In the genomic region with DNA sequence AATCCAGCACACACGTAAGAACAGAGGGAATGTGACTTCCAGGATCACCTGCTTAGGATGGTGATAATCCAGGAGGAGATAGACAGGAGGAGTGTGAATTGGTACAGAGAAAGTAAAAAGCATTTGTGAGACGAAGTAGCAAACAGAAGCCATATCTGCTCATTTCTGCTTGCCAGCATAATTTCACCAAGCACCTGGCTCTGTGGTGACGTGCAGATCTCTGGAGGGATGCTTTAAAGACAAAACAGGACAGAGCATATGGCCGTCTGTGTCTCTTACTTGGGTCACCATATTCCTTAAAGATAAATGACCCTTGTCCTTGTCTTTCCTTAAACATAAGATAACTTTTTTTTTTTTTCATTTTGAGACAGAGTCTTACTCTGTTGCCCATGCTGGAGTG, we compare ENCODE assay signal across 20 cellular contexts.
"Had no signal": no experiment of that assay in that cellular context is flagged by ENCODE, and none has a peak within 500 bp of the region (broad histone marks: within the 10 kb centered on the region; RNA-seq: fewer than 3 reads in every experiment).

No MANE protein-coding gene starts in this region.

- DNase-seq: activated B cell treated with CpG ODN at 0.5 μM for 24 hours; activated CD4-positive, alpha-beta T cell treated with anti-CD3 and anti-CD28 coated beads for 36 hours; activated CD4-positive, alpha-beta T cell treated with anti-CD3 and anti-CD28 coated beads, Interleukin-2, amount 50 U/mL, for 4 hours; activated CD8-positive, alpha-beta memory T cell treated with anti-CD3 and anti-CD28 coated beads for 24 hours; activated CD8-positive, alpha-beta memory T cell treated with anti-CD3 and anti-CD28 coated beads, Interleukin-2, amount 50 U/mL, for 48 hours; activated naive CD4-positive, alpha-beta T cell; activated T-cell treated with anti-CD3 and anti-CD28 coated beads, Interleukin-2, amount 50 U/mL, for 4 hours; adrenal gland; effector CD4-positive, alpha-beta T cell; foreskin keratinocyte; naive thymus-derived CD4-positive, alpha-beta T cell; retina; sigmoid colon; stimulated activated CD4-positive, alpha-beta T cell treated with anti-CD3 and anti-CD28 coated beads, Interleukin-4, amount 100 ng/mL, for 1 hour; stimulated activated naive CD8-positive, alpha-beta T cell treated with anti-CD3 and anti-CD28 coated beads, Interleukin-15, Interleukin-2, amounts not matched to agents 100 U/mL and 50 U/mL, for 24 hours; T-helper 9 cell; tibial artery had no signal

- H3K9me3 ChIP-seq: adrenal gland, ascending aorta, sigmoid colon, tibial artery had no signal

- H3K27ac ChIP-seq: adrenal gland, ascending aorta, sigmoid colon, tibial artery had no signal

- ATAC-seq: activated CD4-positive, alpha-beta T cell treated with anti-CD3 and anti-CD28 coated beads for 36 hours; activated T-cell treated with anti-CD3 and anti-CD28 coated beads, Interleukin-2, amount 50 U/mL, for 4 hours; left lobe of liver; naive thymus-derived CD4-positive, alpha-beta T cell; stimulated activated naive CD8-positive, alpha-beta T cell treated with anti-CD3 and anti-CD28 coated beads, Interleukin-15, Interleukin-2, amounts not matched to agents 100 U/mL and 50 U/mL, for 24 hours had no signal

- H3K4me1 ChIP-seq: adrenal gland, ascending aorta, sigmoid colon, tibial artery had no signal

- H3K36me3 ChIP-seq: adrenal gland, ascending aorta, sigmoid colon, tibial artery had no signal

- H3K4me3 ChIP-seq: adrenal gland, ascending aorta, lung, sigmoid colon, tibial artery had no signal

- H3K27me3 ChIP-seq: adrenal gland, ascending aorta, foreskin keratinocyte, sigmoid colon, tibial artery had no signal
